28 cellular contexts compared by ENCODE assay signal in the genomic region with DNA sequence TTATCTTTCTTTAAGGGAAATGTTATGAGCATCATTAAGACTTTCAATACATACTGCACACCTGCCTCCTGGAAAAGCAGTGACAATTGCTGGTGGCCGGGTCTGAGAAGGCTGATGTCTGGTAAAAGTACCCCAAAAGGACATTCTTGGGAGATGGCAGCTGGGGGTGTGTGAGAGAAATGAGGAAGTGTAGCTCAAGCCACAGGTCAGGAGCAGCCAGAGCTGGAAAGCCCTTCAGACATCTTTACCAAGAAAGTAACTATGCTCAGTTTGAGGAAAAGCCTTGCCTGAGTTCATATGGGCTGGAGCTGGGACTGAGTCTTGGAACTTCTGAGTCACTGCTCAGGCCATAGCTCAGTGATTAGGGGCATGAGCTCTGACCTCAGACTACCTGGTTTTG.
"Had no signal": no experiment of that assay in that cellular context is flagged by ENCODE, and none has a peak within 500 bp of the region (broad histone marks: within the 10 kb centered on the region; RNA-seq: fewer than 3 reads in every experiment).

No MANE protein-coding gene starts in this region.

- H3K36me3 ChIP-seq: colonic mucosa, esophagus muscularis mucosa, esophagus squamous epithelium, gastrocnemius medialis, gastroesophageal sphincter, heart left ventricle, heart right ventricle had no signal

- H3K4me3 ChIP-seq: colonic mucosa, coronary artery, dorsolateral prefrontal cortex, esophagus muscularis mucosa, esophagus squamous epithelium, gastrocnemius medialis, gastroesophageal sphincter, heart left ventricle, heart right ventricle had no signal

- FAIRE-seq: colon, endometrium, endothelial cell of umbilical vein, frontal cortex had no signal

- H3K27me3 ChIP-seq: colonic mucosa, esophagus muscularis mucosa, foreskin keratinocyte, gastrocnemius medialis, gastroesophageal sphincter, heart left ventricle had no signal

- H3K9me3 ChIP-seq: colonic mucosa, esophagus squamous epithelium had no signal

- H3K27ac ChIP-seq: colonic mucosa, coronary artery, dorsolateral prefrontal cortex, epithelial cell of prostate, esophagus muscularis mucosa, esophagus squamous epithelium, foreskin keratinocyte, gastrocnemius medialis, gastroesophageal sphincter, heart left ventricle, heart right ventricle had no signal

- ATAC-seq: effector memory CD8-positive, alpha-beta T cell; esophagus mucosa; foreskin keratinocyte; gastrocnemius medialis; gastroesophageal sphincter; heart left ventricle; heart right ventricle had no signal

- DNase-seq: colonic mucosa; cortex of kidney; dermis blood vessel endothelial cell; dorsolateral prefrontal cortex; effector CD4-positive, alpha-beta T cell; effector CD8-positive, alpha-beta T cell; effector memory CD4-positive, alpha-beta T cell; effector memory CD8-positive, alpha-beta T cell; endodermal cell; erythroblast; esophagus squamous epithelium; foreskin fibroblast; foreskin keratinocyte; foreskin melanocyte; gastrocnemius medialis; glutamatergic neuron; head of caudate nucleus; heart left ventricle; heart right ventricle had no signal

- H3K4me1 ChIP-seq: colonic mucosa, esophagus muscularis mucosa, esophagus squamous epithelium, foreskin keratinocyte, gastrocnemius medialis, gastroesophageal sphincter, heart left ventricle, heart right ventricle had no signal
